18 cellular contexts compared by ENCODE assay signal in genomic region chr2:133026536-133027177, GRCh38.
A peak's percentile ranks its signal among the peaks of the same experiment; 100 is the strongest.
DNase-seq lines count a peak whose midpoint lies in the region; ATAC-seq, FAIRE-seq and TF ChIP-seq lines count a peak whose summit lies in the region.
"Had no signal": no experiment of that assay in that cellular context is flagged by ENCODE, and none has a peak within 500 bp of the region (broad histone marks: within the 10 kb centered on the region; RNA-seq: fewer than 3 reads in every experiment).

No MANE protein-coding gene starts in this region.

- H3T11ph ChIP-seq in H9 (ENCODE audit: low read length), result no peak overlapping the region

- H3K27me3 Mint-ChIP-seq in H9 (ENCODE audit: low read depth), result no peaks in the 10 kb centered on the region
- H3K27me3 Mint-ChIP-seq in chondrocyte (ENCODE audit: low read depth), result no peaks in the 10 kb centered on the region
- H3K27me3 Mint-ChIP-seq: activated naive CD4-positive, alpha-beta T cell treated with anti-CD3 and anti-CD28 coated beads, Interleukin-2, amount 10 ng/mL, durations not matched to agents 7 days and 5 days; brain; stimulated activated naive CD8-positive, alpha-beta T cell treated with anti-CD3 and anti-CD28 coated beads, Interleukin-15, amount 100 ng/mL, for 72 hours had no signal

- no peak overlapping the region for H2AFZ ChIP-seq in H9 (ENCODE audit: low read length)

- no peak overlapping the region for H2BK15ac ChIP-seq in H9 (ENCODE audit: low read depth, low read length)

- no peaks in the 10 kb centered on the region for H3K9me3 ChIP-seq in H9 (ENCODE audit: control insufficient read depth, low read depth, low read length)
- H3K9me3 ChIP-seq: SJSA1 had no signal

- no peak overlapping the region for H3K4ac ChIP-seq in H9 (ENCODE audit: low read depth, low read length)

- no peaks in the 10 kb centered on the region for H4K20me1 ChIP-seq in H9 (ENCODE audit: control insufficient read depth, insufficient read depth, insufficient read length)

- no peak overlapping the region for H3K18ac ChIP-seq in H9 (ENCODE audit: insufficient read length, low read depth, low read length)

- H2BK120ac ChIP-seq in H9 (ENCODE audit: low read depth, low read length, poor library complexity, severe bottlenecking), result no peak overlapping the region

- WGBS in H9 (ENCODE audit: extremely low coverage, insufficient read length, low lambda C conversion rate), result no CpG with 5 or more reads among the region's 6 CpGs

- H3K4me2 ChIP-seq in H9 (ENCODE audit: insufficient read depth, insufficient read length, low read length), result no peak overlapping the region

- H3K4me3 Mint-ChIP-seq in H9, result no peak overlapping the region
- no peak overlapping the region for H3K4me3 Mint-ChIP-seq in chondrocyte (ENCODE audit: unreplicated experiment)
- H3K4me3 Mint-ChIP-seq: activated naive CD4-positive, alpha-beta T cell treated with anti-CD3 and anti-CD28 coated beads, Interleukin-2, amount 10 ng/mL, durations not matched to agents 7 days and 5 days; brain; stimulated activated naive CD8-positive, alpha-beta T cell treated with anti-CD3 and anti-CD28 coated beads, Interleukin-15, amount 100 ng/mL, for 72 hours had no signal

- DNase-seq in A172 (ENCODE audit: low spot score) (peak; percentile 20), H9 (peak; percentile 49), bronchial epithelial cell (ENCODE audit: low read depth) (peak; percentile 13), iris pigment epithelial cell (ENCODE audit: low read depth) (peak; percentile 7), SK-N-DZ (ENCODE audit: low spot score) (no peak), 8988T (no peak), chondrocyte (ENCODE audit: low spot score) (no peak)
- DNase-seq: activated CD4-positive, alpha-beta T cell treated with anti-CD3 and anti-CD28 coated beads for 48 hours; activated naive CD4-positive, alpha-beta T cell treated with anti-CD3 and anti-CD28 coated beads, Interleukin-2, amount 10 ng/mL, durations not matched to agents 7 days and 5 days; mesenchymal stem cell; MV-4-11; NCI-H524; OCI-M1; stimulated activated CD4-positive, alpha-beta T cell treated with anti-CD3 and anti-CD28 coated beads, Interleukin-15, amount 100 ng/mL, for 24 hours; stimulated activated naive CD8-positive, alpha-beta T cell treated with anti-CD3 and anti-CD28 coated beads, Interleukin-15, amount 100 ng/mL, for 72 hours had no signal

- H3K79me1 ChIP-seq in H9 (ENCODE audit: insufficient read depth, low read depth, low read length, poor library complexity, severe bottlenecking), result no peaks in the 10 kb centered on the region

- no peak overlapping the region for H3K23ac ChIP-seq in H9 (ENCODE audit: insufficient read length, low read depth, low read length)

- no peaks in the 10 kb centered on the region for H3K9me3 Mint-ChIP-seq in H9
- peaks cover 4% of the 10 kb centered on the region for H3K9me3 Mint-ChIP-seq in chondrocyte (ENCODE audit: low read depth)

- H3K4me1 ChIP-seq in H9 (ENCODE audit: insufficient read depth, low read length), result no peaks in the 10 kb centered on the region; the same call in 1 of the 2 replicates
- H3K4me1 ChIP-seq: SJSA1 had no signal

- H3K27ac Mint-ChIP-seq in H9 (no peak overlapping the region), chondrocyte (ENCODE audit: unreplicated experiment) (no peak overlapping the region)
- H3K27ac Mint-ChIP-seq: activated naive CD4-positive, alpha-beta T cell treated with anti-CD3 and anti-CD28 coated beads, Interleukin-2, amount 10 ng/mL, durations not matched to agents 7 days and 5 days; brain; stimulated activated naive CD8-positive, alpha-beta T cell treated with anti-CD3 and anti-CD28 coated beads, Interleukin-15, amount 100 ng/mL, for 72 hours had no signal

- H3K4me1 Mint-ChIP-seq in H9, result peaks cover 24 to 28% of the 10 kb centered on the region in 2 experiments
- no peaks in the 10 kb centered on the region for H3K4me1 Mint-ChIP-seq in chondrocyte (ENCODE audit: low read depth)
- H3K4me1 Mint-ChIP-seq: activated naive CD4-positive, alpha-beta T cell treated with anti-CD3 and anti-CD28 coated beads, Interleukin-2, amount 10 ng/mL, durations not matched to agents 7 days and 5 days; brain; stimulated activated naive CD8-positive, alpha-beta T cell treated with anti-CD3 and anti-CD28 coated beads, Interleukin-15, amount 100 ng/mL, for 72 hours had no signal

- H3K56ac ChIP-seq in H9 (ENCODE audit: insufficient read length, low read depth, low read length), result no peak overlapping the region

- no peak overlapping the region for H3K14ac ChIP-seq in H9 (ENCODE audit: insufficient read depth, low read length)

- H3K36me3 ChIP-seq in bronchial epithelial cell (ENCODE audit: control insufficient read depth, insufficient read depth, low read length), result no peaks in the 10 kb centered on the region
- H3K36me3 ChIP-seq: SJSA1 had no signal

- H4K8ac ChIP-seq in H9 (replicated peaks; ENCODE audit: insufficient read length, low read depth, low read length), result no peak overlapping the region

- no peak overlapping the region for H2AK5ac ChIP-seq in H9 (ENCODE audit: insufficient read length, low read length)

- no peak for ATAC-seq in GM21367 (IDR thresholded peaks at IDR 0.05; ENCODE audit: unreplicated experiment)
- ATAC-seq: stimulated activated naive CD8-positive, alpha-beta T cell treated with anti-CD3 and anti-CD28 coated beads, Interleukin-15, amount 100 ng/mL, for 72 hours had no signal

- no peak overlapping the region for H3K9ac ChIP-seq in H9 (ENCODE audit: extremely low read depth, insufficient read length, low read length)

- no peak overlapping the region for H3K4me3 ChIP-seq in bronchial epithelial cell (ENCODE audit: low read depth, low read length)
- H3K4me3 ChIP-seq: SJSA1 had no signal

- FAIRE-seq in bronchial epithelial cell (lab: Jason Lieb, UNC), result no peak

- TF ChIP-seq CTCF in H9 (conservative IDR thresholded peaks at IDR 0.05) (no peak), bronchial epithelial cell (IDR thresholded peaks at IDR 0.05; ENCODE audit: insufficient read depth, low read length, severe bottlenecking) (no peak), chondrocyte (IDR thresholded peaks at IDR 0.05) (no peak)

- no peak overlapping the region for H3K27ac ChIP-seq in H9 (ENCODE audit: insufficient read length, low read depth, low read length)
- H3K27ac ChIP-seq: SJSA1 had no signal

- no peak overlapping the region for H4K5ac ChIP-seq in H9 (ENCODE audit: insufficient read length, low read depth, low read length)

- H3K36me3 Mint-ChIP-seq in H9 (ENCODE audit: insufficient read depth in 1 of 3, low read depth in 3 of 3), result peaks cover 0 to 2% (median 0%) of the 10 kb centered on the region in 3 experiments; a peak in 1 of 7 replicates
- no peaks in the 10 kb centered on the region for H3K36me3 Mint-ChIP-seq in chondrocyte (ENCODE audit: low read depth)
- H3K36me3 Mint-ChIP-seq: activated naive CD4-positive, alpha-beta T cell treated with anti-CD3 and anti-CD28 coated beads, Interleukin-2, amount 10 ng/mL, durations not matched to agents 7 days and 5 days; brain had no signal

- H2BK12ac ChIP-seq in H9 (ENCODE audit: insufficient read length, low read depth, low read length), result no peak overlapping the region

- H4K91ac ChIP-seq in H9 (ENCODE audit: insufficient read length, low read depth, low read length), result no peak overlapping the region

- H2BK5ac ChIP-seq in H9 (ENCODE audit: insufficient read length, low read length), result no peak overlapping the region

- no peaks in the 10 kb centered on the region for H3K23me2 ChIP-seq in H9 (ENCODE audit: insufficient read length, low read depth, low read length, poor library complexity, severe bottlenecking)

- H2BK20ac ChIP-seq in H9 (ENCODE audit: low read depth, low read length, poor library complexity, severe bottlenecking), result no peak overlapping the region

- H3K27me3 ChIP-seq in H9 (ENCODE audit: insufficient read depth, low read length) (no peaks in the 10 kb centered on the region), bronchial epithelial cell (ENCODE audit: control insufficient read depth, insufficient read depth, low read length) (no peaks in the 10 kb centered on the region)
- H3K27me3 ChIP-seq: SJSA1 had no signal

- no peaks in the 10 kb centered on the region for H3K79me2 ChIP-seq in H9 (ENCODE audit: insufficient read depth, low read length)

Comparison
In these comparisons a context has a peak if more than half of its experiments do, and no peak if none do; other contexts are left out.
1. DNase-seq: peak in A172 (single experiment), H9 (single experiment), bronchial epithelial cell (single experiment) and iris pigment epithelial cell (single experiment); none in SK-N-DZ (single experiment), 8988T (single experiment) and chondrocyte (single experiment).